10 cellular contexts compared by ENCODE assay signal in the genomic region with DNA sequence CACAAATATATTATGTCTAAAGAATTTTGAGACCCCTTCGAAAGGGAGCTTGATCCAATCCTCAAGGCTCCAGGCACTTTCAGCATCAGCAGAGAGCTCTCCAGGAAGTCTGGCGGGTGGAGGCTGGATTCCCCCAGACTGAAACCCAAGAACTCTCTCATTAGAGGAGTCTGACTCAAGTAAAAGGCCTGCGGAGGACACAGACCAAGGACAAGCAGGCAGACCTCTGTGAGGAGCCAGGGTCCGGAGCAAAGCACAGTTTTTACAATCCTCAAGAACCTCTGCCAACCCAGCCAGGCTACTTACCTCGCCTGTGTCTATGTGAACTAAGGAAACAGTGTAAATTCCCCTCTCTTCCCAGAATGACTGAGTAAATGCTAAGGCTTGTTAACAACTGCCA.
DNase-seq lines count a peak whose midpoint lies in the region; ATAC-seq and TF ChIP-seq lines count a peak whose summit lies in the region.
"Had no signal": no experiment of that assay in that cellular context is flagged by ENCODE, and none has a peak within 500 bp of the region (broad histone marks: within the 10 kb centered on the region; RNA-seq: fewer than 3 reads in every experiment).

No MANE protein-coding gene starts in this region.

- H2AFZ ChIP-seq in GM23248 (no peak overlapping the region), smooth muscle cell (ENCODE audit: low read depth) (no peak overlapping the region)

- H3K4me3 ChIP-seq in GM23248 (peak overlapping the region; percentile 34), brain microvascular endothelial cell (ENCODE audit: low read depth, low read length) (no peak overlapping the region), smooth muscle cell (peak overlapping the region; percentile 3)

- peak overlapping the region; percentile 71 for H3K9ac ChIP-seq in GM23248
- H3K9ac ChIP-seq in smooth muscle cell (ENCODE audit: low read depth) = peak overlapping the region; percentile 32

- peak overlapping the region; percentile 55 for H3K4me2 ChIP-seq in GM23248 (ENCODE audit: unreplicated experiment)
- H3K4me2 ChIP-seq in smooth muscle cell = peak overlapping the region; percentile 49

- H4K20me1 ChIP-seq in GM23248 (ENCODE audit: insufficient read depth) = no peaks in the 10 kb centered on the region
- no peaks in the 10 kb centered on the region for H4K20me1 ChIP-seq in smooth muscle cell (ENCODE audit: low read depth)

- H3K4me1 ChIP-seq in GM23248 (ENCODE audit: insufficient read depth) (peaks cover 94% of the 10 kb centered on the region), smooth muscle cell (ENCODE audit: low read depth) (peaks cover 51% of the 10 kb centered on the region)

- H3K27me3 ChIP-seq in GM23248 (replicated peaks; ENCODE audit: insufficient read depth) = no peaks in the 10 kb centered on the region
- no peaks in the 10 kb centered on the region for H3K27me3 ChIP-seq in brain microvascular endothelial cell (replicated peaks)
- H3K27me3 ChIP-seq in smooth muscle cell (ENCODE audit: low read depth) = no peaks in the 10 kb centered on the region

- in situ Hi-C loops in GM23248 (cut with MboI) (no loop called here), brain microvascular endothelial cell (cut with HindIII; ENCODE audit: low pct_ligation_motif_present, low sequenced_read_pairs) (no loop called here)

- peak; percentile 91 for DNase-seq in GM23248
- DNase-seq in brain microvascular endothelial cell = peak; percentile 83
- DNase-seq in kidney tubule cell (ENCODE audit: low spot score) = peak; percentile 26
- DNase-seq in smooth muscle cell (lab: John Stamatoyannopoulos, UW; ENCODE audit: unreplicated experiment) = no peak
- DNase-seq in NCI-H1092 (lab: John Stamatoyannopoulos, UW) = no peak
- DNase-seq in mesenteric fat pad (ENCODE audit: low spot score) = no peak
- DNase-seq: DMS79 had no signal

- H3K9me2 ChIP-seq in GM23248 (ENCODE audit: insufficient read depth) = no peaks in the 10 kb centered on the region; the same call in 1 of the 2 replicates

- TF ChIP-seq CTCF in brain microvascular endothelial cell (IDR thresholded peaks at IDR 0.05; ENCODE audit: low read depth, low read length, missing control alignments) (no peak), smooth muscle cell (IDR thresholded peaks at IDR 0.05; ENCODE audit: borderline replicate concordance, insufficient read depth, poor library complexity, severe bottlenecking) (no peak)

- H3F3A ChIP-seq in GM23248 (ENCODE audit: insufficient read depth) (peaks cover 94% of the 10 kb centered on the region), smooth muscle cell (ENCODE audit: low read depth) (peaks cover 27% of the 10 kb centered on the region)

- WGBS in GM23248 (ENCODE audit: low coverage in 1 of 2, low lambda C conversion rate in 2 of 2, missing lambda C conversion rate in 2 of 2), 2 experiments = 0 to 1% methylated on average over 5 of the region's 5 CpGs
- 7% methylated on average over 5 of the region's 5 CpGs for WGBS in smooth muscle cell (ENCODE audit: low lambda C conversion rate)

- H3K27ac ChIP-seq in GM23248 (peak overlapping the region; percentile 92), brain microvascular endothelial cell (peak overlapping the region; percentile 93), smooth muscle cell (ENCODE audit: low read depth) (peak overlapping the region; percentile 92)

- no peaks in the 10 kb centered on the region for H3K9me3 ChIP-seq in GM23248 (ENCODE audit: low read depth)
- no peaks in the 10 kb centered on the region for H3K9me3 ChIP-seq in smooth muscle cell (replicated peaks; ENCODE audit: low read depth)

- ATAC-seq in GM18520 (IDR thresholded peaks at IDR 0.05; ENCODE audit: unreplicated experiment) (no peak), HG03280 (IDR thresholded peaks at IDR 0.05; ENCODE audit: unreplicated experiment) (no peak)
- ATAC-seq: esophagus mucosa had no signal

- H3K36me3 ChIP-seq in GM23248 (ENCODE audit: low read depth) = peaks cover 25% of the 10 kb centered on the region
- peaks cover 12% of the 10 kb centered on the region for H3K36me3 ChIP-seq in brain microvascular endothelial cell (replicated peaks)
- no peaks in the 10 kb centered on the region for H3K36me3 ChIP-seq in smooth muscle cell (ENCODE audit: low read depth)

- H3K79me2 ChIP-seq in GM23248 (ENCODE audit: insufficient read depth) = peaks cover 96% of the 10 kb centered on the region
- H3K79me2 ChIP-seq in smooth muscle cell (ENCODE audit: low read depth) = peaks cover 21% of the 10 kb centered on the region

Comparison
In these comparisons a context has a peak if more than half of its experiments do, and no peak if none do; other contexts are left out.
1. DNase-seq: peak in GM23248 (single experiment), brain microvascular endothelial cell (single experiment) and kidney tubule cell (single experiment); none in smooth muscle cell (single experiment), NCI-H1092 (single experiment) and mesenteric fat pad (single experiment).
2. Peak in every context shown above with its lines, with median percentiles within 50 percentile points of each other: H3K27ac ChIP-seq.